16 cellular contexts compared by ENCODE assay signal in genomic region chr1:215529111-215529510, GRCh38.
A peak's percentile ranks its signal among the peaks of the same experiment; 100 is the strongest.
DNase-seq lines count a peak whose midpoint lies in the region; ATAC-seq and TF ChIP-seq lines count a peak whose summit lies in the region.
"Had no signal": no experiment of that assay in that cellular context is flagged by ENCODE, and none has a peak within 500 bp of the region (broad histone marks: within the 10 kb centered on the region; RNA-seq: fewer than 3 reads in every experiment).

No MANE protein-coding gene starts in this region.

- in situ Hi-C loops in HAP-1 (cut with MboI; ENCODE audit: low sequenced_read_pairs), result loop anchor here (10.0 to 25.0 kb wide), 3 partner anchors 714 to 1192 kb away; no protein-coding TSS in a partner anchor

- no peaks in the 10 kb centered on the region for H3K36me3 ChIP-seq in effector memory CD4-positive, alpha-beta T cell (ENCODE audit: control insufficient read depth, insufficient read depth, low read length)
- no peaks in the 10 kb centered on the region for H3K36me3 ChIP-seq in HAP-1 (replicated peaks)
- H3K36me3 ChIP-seq: neural progenitor cell had no signal

- ATAC-seq in GM18520 (IDR thresholded peaks at IDR 0.05; ENCODE audit: unreplicated experiment), result peak; percentile 76
- ATAC-seq in GM21529 (IDR thresholded peaks at IDR 0.05; ENCODE audit: unreplicated experiment), result peak; percentile 42
- ATAC-seq in HG03175 (IDR thresholded peaks at IDR 0.05; ENCODE audit: unreplicated experiment), result peak; percentile 70
- ATAC-seq: activated CD8-positive, alpha-beta memory T cell treated with anti-CD3 and anti-CD28 coated beads, Interleukin-2, amount 10 ng/mL, durations not matched to agents 7 days and 5 days; T-helper 17 cell had no signal

- no peaks in the 10 kb centered on the region for H3K4me1 ChIP-seq in effector memory CD4-positive, alpha-beta T cell (ENCODE audit: control insufficient read depth, insufficient read depth, low read length, poor library complexity, severe bottlenecking)
- no peaks in the 10 kb centered on the region for H3K4me1 ChIP-seq in HAP-1
- H3K4me1 ChIP-seq: neural progenitor cell had no signal

- no peak for TF ChIP-seq CTCF in fibroblast of mammary gland (conservative IDR thresholded peaks at IDR 0.05; ENCODE audit: control insufficient read depth, insufficient read depth, low read depth, low read length)

- DNase-seq in fibroblast of mammary gland (ENCODE audit: low read depth) (peak; percentile 65), HUDEP-2 (lab: John Stamatoyannopoulos, UW; ENCODE audit: unreplicated experiment in 76 of 76) (no peak), HAP-1 (ENCODE audit: low spot score in 2 of 2) (no peak), SIG-M5 treated with dmso at 0.1 percent for 504 hours (lab: John Stamatoyannopoulos, UW; ENCODE audit: unreplicated experiment) (no peak)
- DNase-seq in effector memory CD4-positive, alpha-beta T cell, result no peak
- DNase-seq: activated B cell treated with CpG ODN at 0.5 μM for 24 hours; activated CD8-positive, alpha-beta memory T cell treated with anti-CD3 and anti-CD28 coated beads, Interleukin-2, amount 10 ng/mL, durations not matched to agents 7 days and 5 days; COR-L47; H9; MV-4-11; NCI-H2171; T-helper 17 cell had no signal

- H3K27me3 ChIP-seq in effector memory CD4-positive, alpha-beta T cell (replicated peaks; ENCODE audit: control insufficient read depth, insufficient read depth, low read length, poor library complexity, severe bottlenecking), result no peaks in the 10 kb centered on the region
- H3K27me3 ChIP-seq in HAP-1 (ENCODE audit: low read depth), result no peaks in the 10 kb centered on the region
- H3K27me3 ChIP-seq: neural progenitor cell had no signal

- H3K9me3 ChIP-seq in effector memory CD4-positive, alpha-beta T cell (ENCODE audit: control insufficient read depth, low read length), result no peaks in the 10 kb centered on the region
- no peaks in the 10 kb centered on the region for H3K9me3 ChIP-seq in HAP-1

- H3K4me3 ChIP-seq in fibroblast of mammary gland (ENCODE audit: control insufficient read depth, low read depth, low read length) (no peak overlapping the region), HAP-1 (no peak overlapping the region)
- H3K4me3 ChIP-seq in effector memory CD4-positive, alpha-beta T cell (ENCODE audit: insufficient read depth, low read depth, low read length, poor library complexity, severe bottlenecking), result no peak overlapping the region
- H3K4me3 ChIP-seq: neural progenitor cell had no signal

- H3K27ac ChIP-seq in effector memory CD4-positive, alpha-beta T cell (ENCODE audit: insufficient read depth, low read length, poor library complexity, severe bottlenecking), result no peak overlapping the region
- H3K27ac ChIP-seq: neural progenitor cell had no signal
